Comparison of ENCODE assay signal across 1 cellular context in genomic region chr14:77763978-77764377, GRCh38.
TF ChIP-seq lines count a peak whose summit lies in the region.

No MANE protein-coding gene starts in this region.

TF ChIP-seq in H1, 55 proteins besides CTCF, POLR2A, EP300 and RAD21:
- TF ChIP-seq SUZ12 (IDR thresholded peaks at IDR 0.05; ENCODE audit: low read length), result no peak
- TF ChIP-seq GTF2F1 (IDR thresholded peaks at IDR 0.05; ENCODE audit: borderline replicate concordance, low read depth, low read length), result 0 out of 2 replicates have a peak, but pooled peaks have one; percentile 41
- TF ChIP-seq RXRA (IDR thresholded peaks at IDR 0.05; ENCODE audit: insufficient read depth, low read depth, low read length), result no peak
- no peak for TF ChIP-seq ATF3 (IDR thresholded peaks at IDR 0.05; ENCODE audit: insufficient read depth, low read depth, low read length)
- no peak for TF ChIP-seq KDM1A (IDR thresholded peaks at IDR 0.05; ENCODE audit: borderline replicate concordance, low read length)
- TF ChIP-seq TAF7 (optimal IDR thresholded peaks at IDR 0.05; ENCODE audit: borderline replicate concordance, low read depth, low read length), result peak; percentile 98
- no peak for TF ChIP-seq SAP30 (IDR thresholded peaks at IDR 0.05; ENCODE audit: insufficient read depth, insufficient replicate concordance, low read length)
- no peak for TF ChIP-seq SIX5 (IDR thresholded peaks at IDR 0.05; ENCODE audit: low read depth, low read length)
- TF ChIP-seq SIN3A (conservative IDR thresholded peaks at IDR 0.05 in 1 of 2, IDR thresholded peaks at IDR 0.05 in 1 of 2; ENCODE audit: low read depth in 1 of 2, low read length in 2 of 2), result no peak
- TF ChIP-seq BACH1 (IDR thresholded peaks at IDR 0.05; ENCODE audit: low read length), result no peak
- TF ChIP-seq, protein P1, sequence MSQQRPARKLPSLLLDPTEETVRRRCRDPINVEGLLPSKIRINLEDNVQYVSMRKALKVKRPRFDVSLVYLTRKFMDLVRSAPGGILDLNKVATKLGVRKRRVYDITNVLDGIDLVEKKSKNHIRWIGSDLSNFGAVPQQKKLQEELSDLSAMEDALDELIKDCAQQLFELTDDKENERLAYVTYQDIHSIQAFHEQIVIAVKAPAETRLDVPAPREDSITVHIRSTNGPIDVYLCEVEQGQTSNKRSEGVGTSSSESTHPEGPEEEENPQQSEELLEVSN (IDR thresholded peaks at IDR 0.05), result no peak
- TF ChIP-seq TBP (IDR thresholded peaks at IDR 0.05; ENCODE audit: low read depth, low read length), result peak; percentile 82
- no peak for TF ChIP-seq NANOG (IDR thresholded peaks at IDR 0.05; ENCODE audit: insufficient read depth, low read depth, low read length, poor library complexity, severe bottlenecking)
- TF ChIP-seq CHD1 (IDR thresholded peaks at IDR 0.05; ENCODE audit: low read depth, low read length), result no peak
- no peak for TF ChIP-seq TCF12 (IDR thresholded peaks at IDR 0.05; ENCODE audit: low read depth, low read length)
- no peak for TF ChIP-seq SP1 (IDR thresholded peaks at IDR 0.05; ENCODE audit: low read depth, low read length)
- no peak for TF ChIP-seq SRF (IDR thresholded peaks at IDR 0.05; ENCODE audit: low read depth, low read length)
- TF ChIP-seq POU5F1 (IDR thresholded peaks at IDR 0.05; ENCODE audit: low read depth, low read length), result no peak
- no peak for TF ChIP-seq ASH2L (IDR thresholded peaks at IDR 0.05; ENCODE audit: low read length)
- no peak for TF ChIP-seq YY1 (IDR thresholded peaks at IDR 0.05; ENCODE audit: low read depth, low read length)
- TF ChIP-seq POLR2AphosphoS5 (IDR thresholded peaks at IDR 0.05; ENCODE audit: low read depth, low read length), result peak; percentile 82
- TF ChIP-seq TAF1 (IDR thresholded peaks at IDR 0.05; ENCODE audit: low read depth, low read length), result no peak
- no peak for TF ChIP-seq RBBP5 (IDR thresholded peaks at IDR 0.05; ENCODE audit: borderline replicate concordance, low read depth, low read length)
- no peak for TF ChIP-seq BCL11A (IDR thresholded peaks at IDR 0.05; ENCODE audit: low read depth in 2 of 2, low read length in 2 of 2)
